Comparison of ENCODE assay signal across 1 cellular context in the genomic region with DNA sequence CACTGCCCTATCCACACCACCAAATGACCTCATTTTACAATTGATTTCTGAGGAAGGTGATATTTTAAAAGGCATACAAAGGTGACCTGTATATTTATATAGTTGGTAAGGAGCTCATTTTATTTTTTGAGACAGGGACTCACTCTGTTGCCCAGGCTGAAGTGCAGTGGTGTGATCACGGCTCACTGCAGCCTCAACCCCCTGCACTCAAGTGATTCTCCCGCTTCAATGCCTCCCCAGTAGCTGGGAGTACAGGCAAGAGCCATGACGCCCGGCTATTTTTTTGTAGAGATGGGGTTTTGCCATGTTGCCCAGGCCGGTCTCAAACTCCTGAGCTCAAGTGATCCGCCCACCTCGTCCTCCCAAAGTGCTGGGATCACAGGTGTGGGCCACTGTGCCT.
TF ChIP-seq lines count a peak whose summit lies in the region.

No MANE protein-coding gene starts in this region.

TF ChIP-seq in HepG2, 621 proteins besides CTCF, POLR2A, EP300 and RAD21:
- TF ChIP-seq, protein P1, sequence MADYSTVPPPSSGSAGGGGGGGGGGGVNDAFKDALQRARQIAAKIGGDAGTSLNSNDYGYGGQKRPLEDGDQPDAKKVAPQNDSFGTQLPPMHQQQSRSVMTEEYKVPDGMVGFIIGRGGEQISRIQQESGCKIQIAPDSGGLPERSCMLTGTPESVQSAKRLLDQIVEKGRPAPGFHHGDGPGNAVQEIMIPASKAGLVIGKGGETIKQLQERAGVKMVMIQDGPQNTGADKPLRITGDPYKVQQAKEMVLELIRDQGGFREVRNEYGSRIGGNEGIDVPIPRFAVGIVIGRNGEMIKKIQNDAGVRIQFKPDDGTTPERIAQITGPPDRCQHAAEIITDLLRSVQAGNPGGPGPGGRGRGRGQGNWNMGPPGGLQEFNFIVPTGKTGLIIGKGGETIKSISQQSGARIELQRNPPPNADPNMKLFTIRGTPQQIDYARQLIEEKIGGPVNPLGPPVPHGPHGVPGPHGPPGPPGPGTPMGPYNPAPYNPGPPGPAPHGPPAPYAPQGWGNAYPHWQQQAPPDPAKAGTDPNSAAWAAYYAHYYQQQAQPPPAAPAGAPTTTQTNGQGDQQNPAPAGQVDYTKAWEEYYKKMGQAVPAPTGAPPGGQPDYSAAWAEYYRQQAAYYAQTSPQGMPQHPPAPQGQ (CRISPR knock-in tag; IDR thresholded peaks at IDR 0.05; ENCODE audit: borderline replicate concordance) = no peak
- TF ChIP-seq, protein P2, sequence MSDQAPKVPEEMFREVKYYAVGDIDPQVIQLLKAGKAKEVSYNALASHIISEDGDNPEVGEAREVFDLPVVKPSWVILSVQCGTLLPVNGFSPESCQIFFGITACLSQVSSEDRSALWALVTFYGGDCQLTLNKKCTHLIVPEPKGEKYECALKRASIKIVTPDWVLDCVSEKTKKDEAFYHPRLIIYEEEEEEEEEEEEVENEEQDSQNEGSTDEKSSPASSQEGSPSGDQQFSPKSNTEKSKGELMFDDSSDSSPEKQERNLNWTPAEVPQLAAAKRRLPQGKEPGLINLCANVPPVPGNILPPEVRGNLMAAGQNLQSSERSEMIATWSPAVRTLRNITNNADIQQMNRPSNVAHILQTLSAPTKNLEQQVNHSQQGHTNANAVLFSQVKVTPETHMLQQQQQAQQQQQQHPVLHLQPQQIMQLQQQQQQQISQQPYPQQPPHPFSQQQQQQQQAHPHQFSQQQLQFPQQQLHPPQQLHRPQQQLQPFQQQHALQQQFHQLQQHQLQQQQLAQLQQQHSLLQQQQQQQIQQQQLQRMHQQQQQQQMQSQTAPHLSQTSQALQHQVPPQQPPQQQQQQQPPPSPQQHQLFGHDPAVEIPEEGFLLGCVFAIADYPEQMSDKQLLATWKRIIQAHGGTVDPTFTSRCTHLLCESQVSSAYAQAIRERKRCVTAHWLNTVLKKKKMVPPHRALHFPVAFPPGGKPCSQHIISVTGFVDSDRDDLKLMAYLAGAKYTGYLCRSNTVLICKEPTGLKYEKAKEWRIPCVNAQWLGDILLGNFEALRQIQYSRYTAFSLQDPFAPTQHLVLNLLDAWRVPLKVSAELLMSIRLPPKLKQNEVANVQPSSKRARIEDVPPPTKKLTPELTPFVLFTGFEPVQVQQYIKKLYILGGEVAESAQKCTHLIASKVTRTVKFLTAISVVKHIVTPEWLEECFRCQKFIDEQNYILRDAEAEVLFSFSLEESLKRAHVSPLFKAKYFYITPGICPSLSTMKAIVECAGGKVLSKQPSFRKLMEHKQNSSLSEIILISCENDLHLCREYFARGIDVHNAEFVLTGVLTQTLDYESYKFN (CRISPR knock-in tag; conservative IDR thresholded peaks at IDR 0.05) = no peak
- TF ChIP-seq TEAD3 (CRISPR knock-in tag; optimal IDR thresholded peaks at IDR 0.05; ENCODE audit: borderline replicate concordance) (no peak), HOXA7 (CRISPR knock-in tag; IDR thresholded peaks at IDR 0.05) (no peak), POLR2AphosphoS2 (IDR thresholded peaks at IDR 0.05; ENCODE audit: low read depth, low read length) (peak; percentile 7), SRSF1 (optimal IDR thresholded peaks at IDR 0.05; ENCODE audit: low read depth, low read length) (no peak)
TF ChIP-seq in HepG2: peak in this region for 1.
